8 cellular contexts compared by ENCODE assay signal in genomic region chr19:10653732-10654609, GRCh38. TPM values are rescaled to one million over a fixed set of nuclear protein-coding genes. Genes with fewer than 3 reads are reported as not detected.
DNase-seq lines count a peak whose midpoint lies in the region; ATAC-seq and TF ChIP-seq lines count a peak whose summit lies in the region.

Gene ILF3, plus strand, starts transcription at chr19:10654346. Its CDS starts 16,260 bp downstream, at chr19:10670606.

- peaks cover 7 to 10% of the 10 kb centered on the region in 2 donors for H3K36me3 Mint-ChIP-seq in CD14-positive monocyte

- H3K27ac ChIP-seq in left lung = peak within 1 kb of the TSS; percentile 97 to 98

- H3K4me3 Mint-ChIP-seq in CD14-positive monocyte = peak within 1 kb of the TSS; percentile 90 to 93

- TF ChIP-seq CTCF in CD14-positive monocyte (IDR thresholded peaks at IDR 0.05) (no peak), left lung (IDR thresholded peaks at IDR 0.05) (no peak)

- H3K27ac Mint-ChIP-seq in CD14-positive monocyte = peak within 1 kb of the TSS; percentile 97 to 99 (median 98)

- H3K4me1 ChIP-seq in left lung = peaks cover 22 to 53% of the 10 kb centered on the region in 2 donors

- peak; percentile 74 for ATAC-seq in GM19397 (IDR thresholded peaks at IDR 0.05; ENCODE audit: unreplicated experiment)
- ATAC-seq in HG03571 (IDR thresholded peaks at IDR 0.05; ENCODE audit: unreplicated experiment) = peak; percentile 72
- peak; percentile 91 for ATAC-seq in left lung

- intact Hi-C loops in CD14-positive monocyte (cut with micrococcal nuclease) (loop anchor here in 1 of 2 donors (5.0 kb wide), 1 partner anchor 87 kb away; the partner anchor contains the start of genes CDKN2D and KRI1), left lung (cut with DNase I) (no loop called here)

- H3K9me3 Mint-ChIP-seq in CD14-positive monocyte = peaks cover 0 to 2% (median 0%) of the 10 kb centered on the region in 7 donors

- H3K4me1 Mint-ChIP-seq in CD14-positive monocyte = peaks cover 40% of the 10 kb centered on the region

- DNase-seq in CD14-positive monocyte (ENCODE audit: low spot score) (peak; percentile 100), NCI-H82 (lab: John Stamatoyannopoulos, UW) (peak; percentile 100), dermis blood vessel endothelial cell (peak; percentile 100), left lung (peak; percentile 98 to 100)
- DNase-seq in activated CD4-positive, alpha-beta T cell treated with anti-CD3 and anti-CD28 coated beads, Interleukin-2, amount 50 U/mL, for 48 hours = peak; percentile 99
- peak; percentile 99 for DNase-seq in stimulated activated CD4-positive, alpha-beta T cell treated with anti-CD3 and anti-CD28 coated beads, Interleukin-2, amount 100 ng/mL, for 48 hours

- no peaks in the 10 kb centered on the region for H3K27me3 ChIP-seq in left lung

- peak within 1 kb of the TSS; percentile 93 to 96 for H3K4me3 ChIP-seq in left lung

- peaks cover 0 to 7% (median 1%) of the 10 kb centered on the region in 3 donors for H3K27me3 Mint-ChIP-seq in CD14-positive monocyte (ENCODE audit: low read depth in 3 of 3)

- H3K9me3 ChIP-seq in left lung = no peaks in the 10 kb centered on the region

- H3K36me3 ChIP-seq in left lung = peaks cover 0 to 9% of the 10 kb centered on the region in 2 donors

RNA-seq across cellular contexts. Expression of gene ILF3, which starts in this region (rescaled TPM):
- polyA plus RNA-seq in CD14-positive monocyte = 10 to 100 TPM; 34.4 to 48.1 TPM
- total RNA-seq in dermis blood vessel endothelial cell (85.8 and 190 TPM in 2 replicates), left lung (100 to 1,000 TPM; 161 to 257 TPM)

Comparison
In these comparisons a context has a peak if more than half of its experiments do, and no peak if none do; other contexts are left out.
1. Peak in every context shown above with its lines: DNase-seq, ATAC-seq, H3K4me3 ChIP-seq and H3K27ac ChIP-seq.